ENCODE assay signal across 26 cellular contexts in the genomic region with DNA sequence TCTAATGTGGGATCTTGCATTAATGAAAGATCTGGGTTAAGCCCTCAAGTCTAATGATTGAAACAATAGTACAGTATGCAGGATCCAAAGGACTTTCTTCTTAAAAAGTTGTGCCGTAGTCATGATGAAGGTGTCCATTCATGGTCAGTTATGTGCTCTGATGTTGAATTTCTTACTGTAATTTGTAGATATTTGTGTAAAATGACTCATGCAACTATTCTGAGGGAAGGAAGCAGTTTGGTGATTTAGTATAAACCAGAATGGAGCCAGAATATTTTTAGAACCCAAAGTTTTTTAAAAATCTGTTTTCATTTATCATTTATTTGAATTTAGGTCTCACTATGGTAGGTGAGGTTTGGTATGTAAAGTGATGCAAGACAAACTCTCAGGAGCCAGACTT.
DNase-seq lines count a peak whose midpoint lies in the region; ATAC-seq and TF ChIP-seq lines count a peak whose summit lies in the region.
"Had no signal": no experiment of that assay in that cellular context is flagged by ENCODE, and none has a peak within 500 bp of the region (broad histone marks: within the 10 kb centered on the region; RNA-seq: fewer than 3 reads in every experiment).

No MANE protein-coding gene starts in this region.

- no peaks in the 10 kb centered on the region for H4K20me1 ChIP-seq in IMR-90 (ENCODE audit: insufficient read depth, low read length)

- no peak overlapping the region for H2AFZ ChIP-seq in IMR-90 (replicated peaks; ENCODE audit: low read length, poor library complexity)

- H3K18ac ChIP-seq in IMR-90 (ENCODE audit: low read depth, low read length) = peak overlapping the region; percentile 61; the same call in 1 of the 2 replicates

- peak overlapping the region; percentile 27 to 44; a peak in 2 of 4 replicates for H4K8ac ChIP-seq in IMR-90 (ENCODE audit: low read depth in 2 of 2, low read length in 2 of 2)

- H2BK120ac ChIP-seq in IMR-90 (ENCODE audit: low read depth, low read length) = peak overlapping the region; percentile 98

- H3K9me1 ChIP-seq in IMR-90 (ENCODE audit: insufficient read depth, low read length) = peaks cover 18% of the 10 kb centered on the region

- peak overlapping the region; percentile 91 for H2BK5ac ChIP-seq in IMR-90 (ENCODE audit: low read depth, low read length, poor library complexity, severe bottlenecking)

- no TSS peak for BruUV-seq in IMR-90 (replicated peaks; lab: Mats Ljungman, UMichigan)

- DNase-seq in AG08395 (ENCODE audit: low spot score) = peak; percentile 52
- peak; percentile 70 for DNase-seq in IMR-90
- peak; percentile 39 for DNase-seq in choroid plexus epithelial cell (ENCODE audit: low read depth)
- no peak for DNase-seq in osteocyte (ENCODE audit: extremely low spot score, unreplicated experiment)
- DNase-seq in NOMO-1 treated with dmso at 0.1 percent for 144 hours (lab: John Stamatoyannopoulos, UW; ENCODE audit: unreplicated experiment) = no peak
- no peak for DNase-seq in middle frontal gyrus (ENCODE audit: extremely low spot score, low spot score)
- no peak for DNase-seq in NCI-H510A treated with DMSO at 0.1 percent for 48 hours (lab: John Stamatoyannopoulos, UW)
- DNase-seq: activated naive CD4-positive, alpha-beta T cell treated with anti-CD3 and anti-CD28 coated beads for 36 hours; activated T-cell treated with anti-CD3 and anti-CD28 coated beads, Interleukin-2, amount 50 U/mL, for 48 hours; Calu3; effector CD8-positive, alpha-beta T cell; H7; KG1; MV-4-11; naive B cell; NCI-H187; NCI-H2227 treated with DMSO at 0.1 percent for 48 hours; NCI-H774; nucleus accumbens; Right ventricle myocardium superior had no signal

- H2BK15ac ChIP-seq in IMR-90 (ENCODE audit: low read depth, low read length) = peak overlapping the region; percentile 25; the same call in 1 of the 3 replicates

- H3K36me3 ChIP-seq in IMR-90 (ENCODE audit: control insufficient read depth, insufficient read depth, low read length) = no peaks in the 10 kb centered on the region

- CTCF ChIA-PET in IMR-90 (lab: Yijun Ruan, JAX) = no interaction called here

- H2AK5ac ChIP-seq in IMR-90 (ENCODE audit: low read depth, low read length) = no peak overlapping the region

- no peaks in the 10 kb centered on the region for H3K9me3 ChIP-seq in IMR-90 (ENCODE audit: control insufficient read depth, insufficient read depth, low read length)
- H3K9me3 ChIP-seq: A549 had no signal

- H3K79me1 ChIP-seq in IMR-90 (ENCODE audit: low read depth in 1 of 2, low read length in 2 of 2) = no peaks in the 10 kb centered on the region

- no peaks in the 10 kb centered on the region for H3K27me3 Mint-ChIP-seq in osteocyte (ENCODE audit: unreplicated experiment)
- H3K27me3 Mint-ChIP-seq: central memory CD8-positive, alpha-beta T cell; naive B cell; stimulated activated naive CD8-positive, alpha-beta T cell treated with anti-CD3 and anti-CD28 coated beads, Interleukin-15, Interleukin-2, amounts not matched to agents 100 ng/mL and 50 ng/mL, for 24 hours; type B pancreatic cell had no signal

- POLR2A ChIA-PET in IMR-90 (lab: Charles Lee; ENCODE audit: unreplicated experiment) = no interaction called here

- TF ChIP-seq POLR2A in IMR-90 (IDR thresholded peaks at IDR 0.05; ENCODE audit: low read depth, low read length) = no peak

- intact Hi-C loops in IMR-90 (cut with micrococcal nuclease) = no loop called here

- no peak for TF ChIP-seq CTCF in IMR-90 (conservative IDR thresholded peaks at IDR 0.05; ENCODE audit: low read depth, low read length)
- TF ChIP-seq CTCF in choroid plexus epithelial cell (conservative IDR thresholded peaks at IDR 0.05; ENCODE audit: low read depth, low read length) = no peak
- TF ChIP-seq CTCF in osteocyte (IDR thresholded peaks at IDR 0.05) = no peak

- 60% methylated on average over 1 of the region's 1 CpG; no CpG with 5 or more reads in 1 of the 2 experiments for WGBS in IMR-90 (ENCODE audit: extremely low coverage in 2 of 2, insufficient read length in 1 of 2), 2 experiments

- peak; percentile 53 for ATAC-seq in IMR-90 (ENCODE audit: low read depth)
- no peak for ATAC-seq in GM18520 (IDR thresholded peaks at IDR 0.05; ENCODE audit: unreplicated experiment)
- ATAC-seq: A549 had no signal

- no peak overlapping the region for H2AK9ac ChIP-seq in IMR-90 (replicated peaks; ENCODE audit: low read depth, low read length, poor library complexity)

- H3K4me3 ChIP-seq in IMR-90 (ENCODE audit: insufficient read depth, low read depth, low read length) = no peak overlapping the region
- H3K4me3 ChIP-seq in choroid plexus epithelial cell (ENCODE audit: low read depth, low read length) = no peak overlapping the region
- H3K4me3 ChIP-seq: A549 had no signal

- peak overlapping the region; percentile 72; the same call in 1 of the 2 replicates for H2BK20ac ChIP-seq in IMR-90 (ENCODE audit: low read depth, low read length)

- no peak overlapping the region for H3K9ac ChIP-seq in IMR-90 (ENCODE audit: low read depth, low read length)

- peaks cover 18% of the 10 kb centered on the region for H3K4me1 ChIP-seq in IMR-90 (ENCODE audit: control insufficient read depth, insufficient read depth, low read length)
- H3K4me1 ChIP-seq: A549 had no signal

- H4K5ac ChIP-seq in IMR-90 (ENCODE audit: low read depth, low read length) = peak overlapping the region; percentile 30; the same call in 1 of the 2 replicates

- H3K23ac ChIP-seq in IMR-90 (ENCODE audit: low read depth, low read length) = no peak overlapping the region; the same call in 1 of the 2 replicates

- H3K4me1 Mint-ChIP-seq in osteocyte (ENCODE audit: unreplicated experiment) = peaks cover 13% of the 10 kb centered on the region
- H3K4me1 Mint-ChIP-seq: central memory CD8-positive, alpha-beta T cell had no signal

- in situ Hi-C loops in IMR-90 (cut with MboI; ENCODE audit: low sequenced_read_pairs) = no loop called here

- no peak overlapping the region for H3K14ac ChIP-seq in IMR-90 (replicated peaks; ENCODE audit: low read depth, low read length)

- H3K4me2 ChIP-seq in IMR-90 (ENCODE audit: low read depth, low read length) = no peak overlapping the region; the same call in 1 of the 2 replicates
- H3K4me2 ChIP-seq: A549 had no signal

- no peaks in the 10 kb centered on the region for H3K9me3 Mint-ChIP-seq in osteocyte (ENCODE audit: unreplicated experiment)
- H3K9me3 Mint-ChIP-seq: central memory CD8-positive, alpha-beta T cell; stimulated activated naive CD8-positive, alpha-beta T cell treated with anti-CD3 and anti-CD28 coated beads, Interleukin-15, Interleukin-2, amounts not matched to agents 100 ng/mL and 50 ng/mL, for 24 hours; type B pancreatic cell had no signal

- H3K27ac ChIP-seq in IMR-90 (ENCODE audit: insufficient read depth, low read length) = no peak overlapping the region
- H3K27ac ChIP-seq: A549, C4-2B had no signal

- no peak for TF ChIP-seq RAD21 in IMR-90 (IDR thresholded peaks at IDR 0.05; ENCODE audit: low read length)

- H3K4me3 Mint-ChIP-seq in osteocyte (ENCODE audit: unreplicated experiment) = no peak overlapping the region
- H3K4me3 Mint-ChIP-seq: activated naive CD4-positive, alpha-beta T cell treated with anti-CD3 and anti-CD28 coated beads for 36 hours; central memory CD8-positive, alpha-beta T cell; naive B cell; stimulated activated naive CD8-positive, alpha-beta T cell treated with anti-CD3 and anti-CD28 coated beads, Interleukin-15, Interleukin-2, amounts not matched to agents 100 ng/mL and 50 ng/mL, for 24 hours; type B pancreatic cell had no signal

- dilution Hi-C loops in IMR-90 (cut with HindIII; ENCODE audit: low sequenced_read_pairs, unreplicated experiment) = no loop called here

- peak overlapping the region; percentile 39 for H3K27ac Mint-ChIP-seq in osteocyte (ENCODE audit: unreplicated experiment)
- H3K27ac Mint-ChIP-seq: activated naive CD4-positive, alpha-beta T cell treated with anti-CD3 and anti-CD28 coated beads for 36 hours; naive B cell; stimulated activated naive CD8-positive, alpha-beta T cell treated with anti-CD3 and anti-CD28 coated beads, Interleukin-15, Interleukin-2, amounts not matched to agents 100 ng/mL and 50 ng/mL, for 24 hours; type B pancreatic cell had no signal

- H3K4ac ChIP-seq in IMR-90 (ENCODE audit: low read depth, low read length) = peak overlapping the region; percentile 16; the same call in 1 of the 2 replicates

- no peaks in the 10 kb centered on the region for H3K27me3 ChIP-seq in IMR-90 (ENCODE audit: control insufficient read depth, insufficient read depth, low read length)

- H4K91ac ChIP-seq in IMR-90 (ENCODE audit: insufficient read depth, low read depth, low read length) = peak overlapping the region; percentile 1; the same call in 1 of the 2 replicates

- H3K56ac ChIP-seq in IMR-90 (ENCODE audit: extremely low read depth, insufficient read depth, low read length) = no peak overlapping the region

- no peaks in the 10 kb centered on the region for H3K36me3 Mint-ChIP-seq in osteocyte (ENCODE audit: unreplicated experiment)
- H3K36me3 Mint-ChIP-seq: naive B cell, type B pancreatic cell had no signal

TF ChIP-seq in IMR-90, 13 proteins besides CTCF, POLR2A, EP300 and RAD21:
- TF ChIP-seq NFE2L2 (IDR thresholded peaks at IDR 0.05; ENCODE audit: low read depth, low read length) (no peak), BHLHE40 (IDR thresholded peaks at IDR 0.05; ENCODE audit: low read depth, low read length) (no peak), FOS (IDR thresholded peaks at IDR 0.05; ENCODE audit: low read depth, low read length) (peak; percentile 58), MXI1 (IDR thresholded peaks at IDR 0.05; ENCODE audit: borderline replicate concordance, low read depth, low read length) (no peak), RCOR1 (IDR thresholded peaks at IDR 0.05; ENCODE audit: insufficient replicate concordance, low read length) (no peak), CHD1 (IDR thresholded peaks at IDR 0.05; ENCODE audit: low read depth, low read length) (no peak)
- TF ChIP-seq, protein P1, sequence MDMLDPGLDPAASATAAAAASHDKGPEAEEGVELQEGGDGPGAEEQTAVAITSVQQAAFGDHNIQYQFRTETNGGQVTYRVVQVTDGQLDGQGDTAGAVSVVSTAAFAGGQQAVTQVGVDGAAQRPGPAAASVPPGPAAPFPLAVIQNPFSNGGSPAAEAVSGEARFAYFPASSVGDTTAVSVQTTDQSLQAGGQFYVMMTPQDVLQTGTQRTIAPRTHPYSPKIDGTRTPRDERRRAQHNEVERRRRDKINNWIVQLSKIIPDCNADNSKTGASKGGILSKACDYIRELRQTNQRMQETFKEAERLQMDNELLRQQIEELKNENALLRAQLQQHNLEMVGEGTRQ (IDR thresholded peaks at IDR 0.05; ENCODE audit: low read depth, low read length) = no peak
TF ChIP-seq in IMR-90: peak in this region for 1.

Comparison
In these comparisons a context has a peak if more than half of its experiments do, and no peak if none do; other contexts are left out.
1. DNase-seq: peak in AG08395 (single experiment), IMR-90 (single experiment) and choroid plexus epithelial cell (single experiment); none in osteocyte (single experiment), NOMO-1 treated with dmso at 0.1 percent for 144 hours (single experiment), middle frontal gyrus (single experiment) and NCI-H510A treated with DMSO at 0.1 percent for 48 hours (single experiment).